ENCODE assay signal across 28 cellular contexts in the genomic region with DNA sequence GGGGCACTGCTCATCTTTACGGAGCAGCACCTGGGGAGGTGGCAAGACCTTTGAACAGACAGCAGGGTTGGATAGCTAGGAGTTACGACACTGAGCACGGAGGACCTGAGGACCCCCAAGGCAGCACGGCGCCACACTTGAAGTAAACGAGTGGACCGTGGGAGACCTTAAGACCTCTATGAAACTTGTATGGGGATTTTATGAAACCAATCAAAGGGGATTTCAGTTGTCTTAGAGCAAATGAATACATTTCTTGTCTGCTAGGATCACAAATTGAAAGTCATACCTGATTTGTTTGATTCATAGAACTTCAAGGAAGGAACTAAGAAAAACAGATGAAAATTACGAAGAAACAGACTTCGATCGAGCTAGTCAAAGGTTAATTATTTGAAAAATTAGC.
"Had no signal": no experiment of that assay in that cellular context is flagged by ENCODE, and none has a peak within 500 bp of the region (broad histone marks: within the 10 kb centered on the region; RNA-seq: fewer than 3 reads in every experiment).

No MANE protein-coding gene starts in this region.

- H3K27me3 Mint-ChIP-seq: stimulated activated memory B cell treated with anti-CD40 and anti-IgM and Interleukin-4, amounts not matched to agents 10 μg/mL and 1 μg/mL and 100 μg/mL, for 72 hours; stimulated activated naive CD8-positive, alpha-beta T cell treated with anti-CD3 and anti-CD28 coated beads, Interleukin-15, amount 100 ng/mL, for 72 hours had no signal

- H3K9me3 ChIP-seq: stomach, suprapubic skin, testis, thoracic aorta, thyroid gland, tibial artery, tibial nerve, transverse colon, upper lobe of left lung, upper lobe of right lung, uterus, vagina had no signal

- DNase-seq: stimulated activated CD4-positive, alpha-beta T cell treated with anti-CD3 and anti-CD28 coated beads, Interleukin-2, amount 100 ng/mL, for 48 hours; stimulated activated CD4-positive, alpha-beta T cell treated with anti-CD3 and anti-CD28 coated beads, Interleukin-4, amount 100 ng/mL, for 1 hour; stimulated activated CD4-positive, alpha-beta T cell treated with anti-CD3 and anti-CD28 coated beads, Interleukin-4, amount 100 ng/mL, for 24 hours; stimulated activated CD4-positive, alpha-beta T cell treated with anti-CD3 and anti-CD28 coated beads, Interleukin-4, amount 100 ng/mL, for 4 hours; stimulated activated CD8-positive, alpha-beta memory T cell treated with anti-CD3 and anti-CD28 coated beads, Interleukin-4, amount 100 ng/mL, for 48 hours; stimulated activated naive B cell treated with anti-CD40 and anti-IgM and Interleukin-4, amounts not matched to agents 10 μg/mL and 1 μg/mL and 100 μg/mL, for 72 hours; stimulated activated naive CD4-positive, alpha-beta T cell; stimulated activated naive CD4-positive, alpha-beta T cell treated with Interleukin-2 at 50 U/mL for 16 hours; stimulated activated naive CD8-positive, alpha-beta T cell treated with anti-CD3 and anti-CD28 coated beads, Interleukin-15, amount 100 ng/mL, for 72 hours; stimulated activated naive CD8-positive, alpha-beta T cell treated with anti-CD3 and anti-CD28 coated beads, Interleukin-15, Interleukin-2, amounts not matched to agents 100 U/mL and 50 U/mL, for 24 hours; stomach; substantia nigra; testis; thyroid gland; tibial artery; transverse colon; trophoblast cell; upper lobe of left lung; upper lobe of right lung; uterus had no signal

- H3K36me3 Mint-ChIP-seq: stimulated activated effector memory CD8-positive, alpha-beta T cell treated with anti-CD3 and anti-CD28 coated beads, Interleukin-12 subunit alpha, Interleukin-12 subunit beta, amount 100 ng/mL, for 72 hours; stimulated activated memory B cell treated with anti-CD40 and anti-IgM and Interleukin-4, amounts not matched to agents 10 μg/mL and 1 μg/mL and 100 μg/mL, for 72 hours; stimulated activated naive B cell treated with anti-CD40 and anti-IgM and Interleukin-4, amounts not matched to agents 10 μg/mL and 1 μg/mL and 100 μg/mL, for 72 hours had no signal

- H3K4me3 Mint-ChIP-seq: stimulated activated effector memory CD8-positive, alpha-beta T cell treated with anti-CD3 and anti-CD28 coated beads, Interleukin-12 subunit alpha, Interleukin-12 subunit beta, amount 100 ng/mL, for 72 hours; stimulated activated memory B cell treated with anti-CD40 and anti-IgM and Interleukin-4, amounts not matched to agents 10 μg/mL and 1 μg/mL and 100 μg/mL, for 72 hours; stimulated activated naive B cell treated with anti-CD40 and anti-IgM and Interleukin-4, amounts not matched to agents 10 μg/mL and 1 μg/mL and 100 μg/mL, for 72 hours; stimulated activated naive CD8-positive, alpha-beta T cell treated with anti-CD3 and anti-CD28 coated beads, Interleukin-15, amount 100 ng/mL, for 72 hours; stimulated activated naive CD8-positive, alpha-beta T cell treated with anti-CD3 and anti-CD28 coated beads, Interleukin-15, Interleukin-2, amounts not matched to agents 100 ng/mL and 50 ng/mL, for 24 hours; type B pancreatic cell had no signal

- H3K36me3 ChIP-seq: stomach, suprapubic skin, thoracic aorta, thyroid gland, tibial artery, tibial nerve, transverse colon, upper lobe of left lung, upper lobe of right lung, uterus, vagina had no signal

- H3K9me3 Mint-ChIP-seq: stimulated activated naive CD8-positive, alpha-beta T cell treated with anti-CD3 and anti-CD28 coated beads, Interleukin-15, amount 100 ng/mL, for 72 hours; type B pancreatic cell had no signal

- H3K27ac ChIP-seq: suprapubic skin, testis, thoracic aorta, thyroid gland, tibial artery, tibial nerve, transverse colon, upper lobe of left lung, upper lobe of right lung, uterus, vagina had no signal

- H3K4me3 ChIP-seq: stomach, suprapubic skin, testis, thoracic aorta, thyroid gland, tibial artery, tibial nerve, transverse colon, upper lobe of left lung, upper lobe of right lung, uterus, vagina had no signal

- H3K4me1 ChIP-seq: suprapubic skin, testis, thyroid gland, upper lobe of right lung, uterus, vagina had no signal

- H3K4me1 Mint-ChIP-seq: stimulated activated effector memory CD8-positive, alpha-beta T cell treated with anti-CD3 and anti-CD28 coated beads, Interleukin-12 subunit alpha, Interleukin-12 subunit beta, amount 100 ng/mL, for 72 hours; stimulated activated memory B cell treated with anti-CD40 and anti-IgM and Interleukin-4, amounts not matched to agents 10 μg/mL and 1 μg/mL and 100 μg/mL, for 72 hours; stimulated activated naive CD8-positive, alpha-beta T cell treated with anti-CD3 and anti-CD28 coated beads, Interleukin-15, amount 100 ng/mL, for 72 hours had no signal

- H3K27ac Mint-ChIP-seq: stimulated activated effector memory CD8-positive, alpha-beta T cell treated with anti-CD3 and anti-CD28 coated beads, Interleukin-12 subunit alpha, Interleukin-12 subunit beta, amount 100 ng/mL, for 72 hours; stimulated activated memory B cell treated with anti-CD40 and anti-IgM and Interleukin-4, amounts not matched to agents 10 μg/mL and 1 μg/mL and 100 μg/mL, for 72 hours; stimulated activated naive B cell treated with anti-CD40 and anti-IgM and Interleukin-4, amounts not matched to agents 10 μg/mL and 1 μg/mL and 100 μg/mL, for 72 hours; stimulated activated naive CD8-positive, alpha-beta T cell treated with anti-CD3 and anti-CD28 coated beads, Interleukin-15, amount 100 ng/mL, for 72 hours; stimulated activated naive CD8-positive, alpha-beta T cell treated with anti-CD3 and anti-CD28 coated beads, Interleukin-15, Interleukin-2, amounts not matched to agents 100 ng/mL and 50 ng/mL, for 24 hours; type B pancreatic cell had no signal

- H3K27me3 ChIP-seq: stomach, testis, thyroid gland, tibial artery, tibial nerve, transverse colon, upper lobe of left lung, upper lobe of right lung, uterus, vagina had no signal
